26 cellular contexts compared by ENCODE assay signal in genomic region chr9:71941060-71941568, GRCh38. TPM values are rescaled to one million over a fixed set of nuclear protein-coding genes. Genes with fewer than 3 reads are reported as not detected.
DNase-seq lines count a peak whose midpoint lies in the region; ATAC-seq and TF ChIP-seq lines count a peak whose summit lies in the region.
"Had no signal": no experiment of that assay in that cellular context is flagged by ENCODE, and none has a peak within 500 bp of the region (broad histone marks: within the 10 kb centered on the region; RNA-seq: fewer than 3 reads in every experiment).

No MANE protein-coding gene starts in this region.

- peaks cover 64% of the 10 kb centered on the region for H3K4me1 ChIP-seq in RWPE2 (ENCODE audit: insufficient read depth, poor library complexity, severe bottlenecking)
- H3K4me1 ChIP-seq: prostate gland had no signal

- intact Hi-C loops in left cardiac atrium (cut with DNase I) = no loop called here

- H3K36me3 ChIP-seq in RWPE2 (ENCODE audit: low read depth) = no peaks in the 10 kb centered on the region
- H3K36me3 ChIP-seq: adrenal gland, prostate gland, tibial nerve had no signal

- no peak for TF ChIP-seq CTCF in RWPE2 (IDR thresholded peaks at IDR 0.05; ENCODE audit: poor library complexity, severe bottlenecking)
- TF ChIP-seq CTCF in choroid plexus epithelial cell (conservative IDR thresholded peaks at IDR 0.05; ENCODE audit: low read depth, low read length) = no peak

- H3K27ac ChIP-seq in RWPE2 (ENCODE audit: poor library complexity, severe bottlenecking) = peak overlapping the region; percentile 83
- H3K27ac ChIP-seq: adrenal gland, HL-60, prostate gland, tibial nerve, VCaP had no signal

- ATAC-seq in RWPE2 (ENCODE audit: low read depth) (peak; percentile 16; the same call in 1 of the 3 replicates), left cardiac atrium (no peak), GM19324 (IDR thresholded peaks at IDR 0.05; ENCODE audit: low FRiP score, unreplicated experiment) (no peak), GM21360 (IDR thresholded peaks at IDR 0.05; ENCODE audit: unreplicated experiment) (no peak)
- ATAC-seq: esophagus mucosa; HCT116; stimulated activated naive CD8-positive, alpha-beta T cell treated with anti-CD3 and anti-CD28 coated beads, Interleukin-15, Interleukin-2, amounts not matched to agents 100 U/mL and 50 U/mL, for 24 hours had no signal

- no peaks in the 10 kb centered on the region for H3K9me3 ChIP-seq in RWPE2 (ENCODE audit: severe bottlenecking)
- H3K9me3 ChIP-seq: adrenal gland, prostate gland, tibial nerve had no signal

- no peak overlapping the region for H3K4me3 ChIP-seq in RWPE2 (ENCODE audit: severe bottlenecking)
- no peak overlapping the region for H3K4me3 ChIP-seq in choroid plexus epithelial cell (ENCODE audit: low read depth, low read length)
- H3K4me3 ChIP-seq: adrenal gland, prostate gland, tibial nerve had no signal

- no peaks in the 10 kb centered on the region for H3K27me3 ChIP-seq in RWPE2 (ENCODE audit: insufficient read depth, poor library complexity, severe bottlenecking)
- H3K27me3 ChIP-seq: adrenal gland, tibial nerve had no signal

- DNase-seq in GM03348 (ENCODE audit: low spot score) (peak; percentile 48), RWPE2 (ENCODE audit: low spot score) (no peak), choroid plexus epithelial cell (ENCODE audit: low read depth) (peak; percentile 30), non-pigmented ciliary epithelial cell (ENCODE audit: low read depth) (peak; percentile 32), left cardiac atrium (no peak), DMS53 (lab: John Stamatoyannopoulos, UW) (no peak)
- DNase-seq: activated CD4-positive, alpha-beta T cell treated with anti-CD3 and anti-CD28 coated beads, Interleukin-2, amount 50 U/mL, for 4 hours; activated gamma-delta T cell; adrenal gland; caudate nucleus; DMS79 treated with DMSO at 0.1 percent for 48 hours; effector CD4-positive, alpha-beta T cell; head of caudate nucleus; NCI-H187 treated with DMSO at 0.1 percent for 48 hours; NCI-H2227 treated with DMSO at 0.1 percent for 48 hours; small intestine; stimulated activated CD4-positive, alpha-beta T cell treated with anti-CD3 and anti-CD28 coated beads, Interleukin-2, amount 100 ng/mL, for 48 hours; stimulated activated naive CD8-positive, alpha-beta T cell treated with anti-CD3 and anti-CD28 coated beads, Interleukin-15, Interleukin-2, amounts not matched to agents 100 U/mL and 50 U/mL, for 24 hours had no signal

RNA-seq across cellular contexts. Expression of gene C9orf85, which starts 29.7 kb away (rescaled TPM):
- 1 to 10 TPM; 6.7 to 7.3 TPM for total RNA-seq in left cardiac atrium

RNA-seq across cellular contexts. Expression of gene ABHD17B, which starts 30.1 kb away (rescaled TPM):
- total RNA-seq in left cardiac atrium = 10 to 100 TPM in 1 of 2 donors, 1 to 10 TPM in 1; 9.4 to 10.9 TPM

Comparison
In these comparisons a context has a peak if more than half of its experiments do, and no peak if none do; other contexts are left out.
1. DNase-seq: peak in GM03348 (single experiment), choroid plexus epithelial cell (single experiment) and non-pigmented ciliary epithelial cell (single experiment); none in RWPE2 (single experiment), left cardiac atrium (single experiment) and DMS53 (single experiment).